Comparison of ENCODE assay signal across 9 cellular contexts in genomic region chr1:205183676-205184335, GRCh38. TPM values are rescaled to one million over a fixed set of nuclear protein-coding genes. Genes with fewer than 3 reads are reported as not detected.
DNase-seq lines count a peak whose midpoint lies in the region; ATAC-seq and TF ChIP-seq lines count a peak whose summit lies in the region.
"Had no signal": no experiment of that assay in that cellular context is flagged by ENCODE, and none has a peak within 500 bp of the region (broad histone marks: within the 10 kb centered on the region; RNA-seq: fewer than 3 reads in every experiment).

No MANE protein-coding gene starts in this region.

- no peak overlapping the region for H3K4me3 Mint-ChIP-seq in GM23338
- no peak overlapping the region for H3K4me3 Mint-ChIP-seq in WTC11
- H3K4me3 Mint-ChIP-seq in osteocyte (ENCODE audit: unreplicated experiment) = no peak overlapping the region

- H3K27me3 Mint-ChIP-seq in GM23338 (ENCODE audit: insufficient read depth, low read depth, poor library complexity) (peaks cover 1% of the 10 kb centered on the region), WTC11 (ENCODE audit: low read depth) (no peaks in the 10 kb centered on the region), osteocyte (ENCODE audit: unreplicated experiment) (no peaks in the 10 kb centered on the region)

- ATAC-seq in GM23338 = no peak
- no peak for ATAC-seq in WTC11
- peak; percentile 54 to 55 for ATAC-seq in gastrocnemius medialis
- ATAC-seq: esophagus mucosa had no signal

- no peaks in the 10 kb centered on the region; the same call in 1 of the 2 replicates for H3K36me3 ChIP-seq in GM23338 (ENCODE audit: insufficient read depth)
- peaks cover 2 to 13% of the 10 kb centered on the region in 2 donors for H3K36me3 ChIP-seq in gastrocnemius medialis

- TF ChIP-seq CTCF in GM23338 (conservative IDR thresholded peaks at IDR 0.05; ENCODE audit: low read depth in 2 of 2) = no peak
- TF ChIP-seq CTCF in WTC11 (IDR thresholded peaks at IDR 0.05) = no peak
- no peak for TF ChIP-seq CTCF in fibroblast of mammary gland (conservative IDR thresholded peaks at IDR 0.05; ENCODE audit: control insufficient read depth, insufficient read depth, low read depth, low read length)
- TF ChIP-seq CTCF in gastrocnemius medialis (IDR thresholded peaks at IDR 0.05 in 4 of 5, conservative IDR thresholded peaks at IDR 0.05 in 1 of 5) = no peak
- no peak for TF ChIP-seq CTCF in osteocyte (IDR thresholded peaks at IDR 0.05)

- peaks cover 20% of the 10 kb centered on the region for H3K4me1 ChIP-seq in GM23338 (ENCODE audit: insufficient read depth)
- H3K4me1 ChIP-seq in gastrocnemius medialis = peaks cover 17 to 28% of the 10 kb centered on the region in 2 donors

- H3K4me3 ChIP-seq in GM23338 (no peak overlapping the region), fibroblast of mammary gland (ENCODE audit: control insufficient read depth, low read depth, low read length) (no peak overlapping the region), gastrocnemius medialis (no peak overlapping the region)

- H3K36me3 Mint-ChIP-seq in GM23338 (ENCODE audit: low read depth) (no peaks in the 10 kb centered on the region; the same call in 1 of the 3 replicates), WTC11 (peaks cover 9% of the 10 kb centered on the region; the same call in 1 of the 2 replicates), osteocyte (ENCODE audit: unreplicated experiment) (peaks cover 11% of the 10 kb centered on the region)

- CTCF ChIA-PET in WTC11 (lab: Charles Lee) = interaction anchor here (1.0 to 1.1 kb wide), 2 partner anchors 8 to 43 kb away, joined by 3 to 4 read pairs; no protein-coding TSS in a partner anchor

- H3K79me2 ChIP-seq in GM23338 (replicated peaks; ENCODE audit: insufficient read depth) = peaks cover 18% of the 10 kb centered on the region

- in situ Hi-C loops in gastrocnemius medialis (cut with MboI; ENCODE audit: low sequenced_read_pairs in 4 of 4) = no loop called here

- no peaks in the 10 kb centered on the region for H3F3A ChIP-seq in GM23338 (replicated peaks; ENCODE audit: low read depth)

- 0 out of 2 replicates have a peak overlapping the region, but pooled peaks have one; percentile 10 for H3K27ac Mint-ChIP-seq in GM23338
- H3K27ac Mint-ChIP-seq in WTC11 = peak overlapping the region; percentile 84
- H3K27ac Mint-ChIP-seq in osteocyte (ENCODE audit: unreplicated experiment) = no peak overlapping the region

- H3K9me2 ChIP-seq in GM23338 (ENCODE audit: insufficient read depth) = no peaks in the 10 kb centered on the region

- no peak for TF ChIP-seq POLR2A in gastrocnemius medialis (IDR thresholded peaks at IDR 0.05)

- no peak overlapping the region for H3K27ac ChIP-seq in GM23338 (ENCODE audit: low read depth)
- peak overlapping the region; percentile 62 to 79 (median 66) for H3K27ac ChIP-seq in gastrocnemius medialis

- POLR2A ChIA-PET in WTC11 (lab: Charles Lee) = no interaction called here

- H3K4me1 Mint-ChIP-seq in GM23338 = peaks cover 19% of the 10 kb centered on the region
- H3K4me1 Mint-ChIP-seq in WTC11 = peaks cover 24% of the 10 kb centered on the region
- peaks cover 26% of the 10 kb centered on the region for H3K4me1 Mint-ChIP-seq in osteocyte (ENCODE audit: unreplicated experiment)

- intact Hi-C loops in gastrocnemius medialis (cut with DNase I; ENCODE audit: low total_unique reads) = no loop called here

- H3K9me3 Mint-ChIP-seq in GM23338 (no peaks in the 10 kb centered on the region), WTC11 (no peaks in the 10 kb centered on the region), osteocyte (ENCODE audit: unreplicated experiment) (no peaks in the 10 kb centered on the region)

- H2AFZ ChIP-seq in GM23338 = no peak overlapping the region

- H3K4me2 ChIP-seq in GM23338 = no peak overlapping the region

- DNase-seq in GM23338 (ENCODE audit: low spot score) (no peak), WTC11 (ENCODE audit: low spot score) (no peak), fibroblast of mammary gland (ENCODE audit: low read depth) (peak; percentile 67), gastrocnemius medialis (no peak), osteocyte (ENCODE audit: extremely low spot score, unreplicated experiment) (no peak), SK-N-DZ (ENCODE audit: low spot score) (no peak), COR-L47 (lab: John Stamatoyannopoulos, UW) (no peak)
- DNase-seq: NCI-H1417 treated with DMSO at 0.1 percent for 48 hours had no signal

- H3K27me3 ChIP-seq in GM23338 (ENCODE audit: insufficient read depth) = no peaks in the 10 kb centered on the region
- no peaks in the 10 kb centered on the region for H3K27me3 ChIP-seq in gastrocnemius medialis

- H3K9me3 ChIP-seq in gastrocnemius medialis = no peaks in the 10 kb centered on the region

- H4K20me1 ChIP-seq in GM23338 (replicated peaks; ENCODE audit: insufficient read depth) = no peaks in the 10 kb centered on the region; the same call in 1 of the 2 replicates

TF ChIP-seq in GM23338, 12 proteins besides CTCF, POLR2A, EP300 and RAD21 (continues in another document):
- TF ChIP-seq REST (IDR thresholded peaks at IDR 0.05; ENCODE audit: unreplicated experiment) = no peak

TF ChIP-seq in WTC11, 78 proteins besides CTCF, POLR2A, EP300 and RAD21 (continues in another document):
- TF ChIP-seq ETV6 (CRISPR knock-in tag; IDR thresholded peaks at IDR 0.05) (no peak), ZBTB21 (CRISPR knock-in tag; IDR thresholded peaks at IDR 0.05; ENCODE audit: borderline replicate concordance) (no peak), ZMAT4 (CRISPR knock-in tag; IDR thresholded peaks at IDR 0.05) (no peak), MLX (CRISPR knock-in tag; IDR thresholded peaks at IDR 0.05) (no peak), RELA (CRISPR knock-in tag; IDR thresholded peaks at IDR 0.05; ENCODE audit: borderline replicate concordance) (no peak), ZNF425 (CRISPR knock-in tag; conservative IDR thresholded peaks at IDR 0.05) (no peak), AR (CRISPR knock-in tag; IDR thresholded peaks at IDR 0.05) (no peak), OVOL2 (CRISPR knock-in tag; IDR thresholded peaks at IDR 0.05; ENCODE audit: borderline replicate concordance) (no peak)

RNA-seq across cellular contexts. Expression of gene DSTYK, which starts 27.7 kb away (rescaled TPM):
- 8.2 and 10.7 TPM in 2 replicates for total RNA-seq in GM23338 (2014; rRNA removed; shearing (Covaris generic))
- polyA plus RNA-seq in GM23338 (2016; fragmentation: Nextera tagmentation; extraction: Ambion mirVana) = 5.5 and 6.1 TPM in 2 replicates
- total RNA-seq in WTC11 (2021) = 10.3 to 11.6 TPM (median 11.0 TPM) in 3 replicates
- total RNA-seq in gastrocnemius medialis = 10 to 100 TPM; 12.2 to 15.8 (median 13.9) TPM
- total RNA-seq in osteocyte = 15.3 and 15.6 TPM in 2 replicates
- polyA plus RNA-seq in SK-N-DZ (2014; cell fraction: cytosol; rRNA removed) = 4.9 and 6.7 TPM in 2 replicates
- polyA plus RNA-seq in SK-N-DZ (2014; cell fraction: nucleus; rRNA removed) = 1.9 and 2.7 TPM in 2 replicates

RNA-seq across cellular contexts. Expression of gene TMCC2, which starts 43.9 kb away (rescaled TPM):
- total RNA-seq in GM23338 (2014; rRNA removed; shearing (Covaris generic)) = 9.9 and 11.8 TPM in 2 replicates
- polyA plus RNA-seq in GM23338 (2016; fragmentation: Nextera tagmentation; extraction: Ambion mirVana) = 2.6 and 3.1 TPM in 2 replicates
- total RNA-seq in WTC11 (2021) (9.5 to 11.2 TPM (median 11.2 TPM) in 3 replicates), gastrocnemius medialis (1 to 10 TPM; 1.1 to 7.6 (median 5.6) TPM), osteocyte (3.4 and 4.7 TPM in 2 replicates)
- 7.5 and 9.4 TPM in 2 replicates for polyA plus RNA-seq in SK-N-DZ (2014; cell fraction: cytosol; rRNA removed)
- polyA plus RNA-seq in SK-N-DZ (2014; cell fraction: nucleus; rRNA removed) = 7.3 and 9.3 TPM in 2 replicates

Comparison
In these comparisons a context has a peak if more than half of its experiments do, and no peak if none do; other contexts are left out.
1. ATAC-seq: peak in gastrocnemius medialis (2 of 2); none in GM23338 (single experiment) and WTC11 (single experiment).